26 cellular contexts compared by ENCODE assay signal in the genomic region with DNA sequence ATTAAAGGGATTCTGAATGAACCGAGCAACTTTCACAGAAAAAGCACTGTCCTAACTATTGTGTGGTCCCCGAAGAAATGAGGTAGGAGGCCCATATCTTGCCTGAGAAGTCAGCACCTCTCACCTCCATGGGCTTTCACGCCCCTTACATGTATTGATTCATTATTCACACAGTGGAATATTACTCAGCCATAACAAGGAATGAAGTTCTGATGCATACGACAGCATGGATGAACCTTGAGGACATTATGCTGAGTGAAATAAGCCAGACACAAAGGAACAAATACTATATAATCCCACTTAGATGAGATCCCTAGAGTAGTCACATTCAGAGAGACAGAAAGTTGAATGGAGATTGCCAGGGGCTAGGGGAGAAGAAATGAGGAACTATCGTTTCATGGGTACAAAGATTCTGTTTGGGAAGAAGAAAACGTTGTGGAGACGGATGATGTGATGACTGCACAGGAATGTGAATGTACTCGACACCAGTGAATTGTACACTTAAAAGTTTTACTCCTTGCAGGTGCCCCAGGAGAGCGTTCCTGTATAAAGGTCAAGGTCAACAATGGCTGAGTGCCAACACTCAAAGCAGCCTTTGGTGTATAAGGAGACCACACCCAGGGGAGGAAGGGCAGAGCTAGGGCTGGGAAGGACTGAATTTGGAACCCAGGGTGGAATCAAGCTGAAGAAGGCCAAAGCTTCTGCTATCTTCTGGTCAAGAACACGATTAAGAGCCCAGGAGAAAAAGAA. TPM values are rescaled to one million over a fixed set of nuclear protein-coding genes. Genes with fewer than 3 reads are reported as not detected.
DNase-seq lines count a peak whose midpoint lies in the region; TF ChIP-seq lines count a peak whose summit lies in the region.
"Had no signal": no experiment of that assay in that cellular context is flagged by ENCODE, and none has a peak within 500 bp of the region (broad histone marks: within the 10 kb centered on the region; RNA-seq: fewer than 3 reads in every experiment).

No MANE protein-coding gene starts in this region.

- no peak overlapping the region for H3K9ac ChIP-seq in BLaER1 treated with 17β-estradiol and CSF1 and Interleukin-3, amounts not matched to agents 10 nM and 100 nM
- H3K9ac ChIP-seq: SK-N-SH had no signal

- no peaks in the 10 kb centered on the region for H3K9me3 ChIP-seq in BLaER1 treated with 17β-estradiol and CSF1 and Interleukin-3, amounts not matched to agents 10 nM and 100 nM (replicated peaks in 1 of 11)
- H3K9me3 ChIP-seq: heart left ventricle, SK-N-SH, thyroid gland had no signal

- peaks cover 0 to 17% (median 14%) of the 10 kb centered on the region in 10 experiments; a peak in 16 of 20 replicates for H3K4me1 ChIP-seq in BLaER1 treated with 17β-estradiol and CSF1 and Interleukin-3, amounts not matched to agents 10 nM and 100 nM
- H3K4me1 ChIP-seq: heart left ventricle had no signal

- H3K27me3 Mint-ChIP-seq in osteocyte (ENCODE audit: unreplicated experiment), result no peaks in the 10 kb centered on the region

- H3K4me1 Mint-ChIP-seq in osteocyte (ENCODE audit: unreplicated experiment), result peaks cover 64% of the 10 kb centered on the region
- H3K4me1 Mint-ChIP-seq: stimulated activated naive CD8-positive, alpha-beta T cell treated with anti-CD3 and anti-CD28 coated beads, Interleukin-15, amount 100 ng/mL, for 72 hours had no signal

- peak overlapping the region in 9 of 11 experiments; percentile 5 to 65 (median 41); a peak in 15 of 22 replicates for H3K4me2 ChIP-seq in BLaER1 treated with 17β-estradiol and CSF1 and Interleukin-3, amounts not matched to agents 10 nM and 100 nM
- H3K4me2 ChIP-seq: SK-N-SH, smooth muscle cell had no signal

- H3K36me3 ChIP-seq in BLaER1 treated with 17β-estradiol and CSF1 and Interleukin-3, amounts not matched to agents 10 nM and 100 nM, result no peaks in the 10 kb centered on the region
- H3K36me3 ChIP-seq: heart left ventricle, thyroid gland had no signal

- no peaks in the 10 kb centered on the region for H3K9me3 Mint-ChIP-seq in osteocyte (ENCODE audit: unreplicated experiment)
- H3K9me3 Mint-ChIP-seq: stimulated activated naive CD8-positive, alpha-beta T cell treated with anti-CD3 and anti-CD28 coated beads, Interleukin-15, amount 100 ng/mL, for 72 hours had no signal

- peaks cover 0 to 4% (median 0%) of the 10 kb centered on the region in 11 experiments; a peak in 3 of 22 replicates for H4K20me1 ChIP-seq in BLaER1 treated with 17β-estradiol and CSF1 and Interleukin-3, amounts not matched to agents 10 nM and 100 nM

- peak overlapping the region; percentile 82 for H3K27ac Mint-ChIP-seq in osteocyte (ENCODE audit: unreplicated experiment)
- H3K27ac Mint-ChIP-seq: activated CD8-positive, alpha-beta T cell treated with anti-CD3 and anti-CD28 coated beads, Interleukin-2, amount 10 ng/mL, durations not matched to agents 7 days and 5 days; stimulated activated naive CD8-positive, alpha-beta T cell treated with anti-CD3 and anti-CD28 coated beads, Interleukin-15, amount 100 ng/mL, for 72 hours had no signal

- no peak overlapping the region for H3K4me3 Mint-ChIP-seq in osteocyte (ENCODE audit: unreplicated experiment)
- H3K4me3 Mint-ChIP-seq: activated CD8-positive, alpha-beta T cell treated with anti-CD3 and anti-CD28 coated beads, Interleukin-2, amount 10 ng/mL, durations not matched to agents 7 days and 5 days; stimulated activated naive CD8-positive, alpha-beta T cell treated with anti-CD3 and anti-CD28 coated beads, Interleukin-15, amount 100 ng/mL, for 72 hours had no signal

- H3K4me3 ChIP-seq in BLaER1 treated with 17β-estradiol and CSF1 and Interleukin-3, amounts not matched to agents 10 nM and 100 nM, result no peak overlapping the region
- H3K4me3 ChIP-seq: heart left ventricle, smooth muscle cell, thyroid gland had no signal

- TF ChIP-seq CTCF in osteocyte (IDR thresholded peaks at IDR 0.05), result no peak

- H3K36me3 Mint-ChIP-seq in osteocyte (ENCODE audit: unreplicated experiment), result no peaks in the 10 kb centered on the region

- peaks cover 12 to 22% (median 17%) of the 10 kb centered on the region in 11 experiments for H3K27me3 ChIP-seq in BLaER1 treated with 17β-estradiol and CSF1 and Interleukin-3, amounts not matched to agents 10 nM and 100 nM
- no peaks in the 10 kb centered on the region for H3K27me3 ChIP-seq in layer of hippocampus (ENCODE audit: control insufficient read depth, insufficient read depth, low read length)
- H3K27me3 ChIP-seq: thyroid gland had no signal

- DNase-seq in osteocyte (ENCODE audit: extremely low spot score, unreplicated experiment) (no peak), foreskin melanocyte (no peak), globus pallidus (ENCODE audit: low spot score) (no peak), anterior cingulate cortex (lab: John Stamatoyannopoulos, UW) (no peak)
- DNase-seq: activated CD4-positive, alpha-beta T cell treated with anti-CD3 and anti-CD28 coated beads for 1 hour; activated CD8-positive, alpha-beta T cell treated with anti-CD3 and anti-CD28 coated beads, Interleukin-2, amount 10 ng/mL, durations not matched to agents 7 days and 5 days; cerebellar nuclear complex; heart left ventricle; left cardiac atrium; MV-4-11; NCI-H146; NCI-H446 treated with DMSO at 0.1 percent for 48 hours; SK-N-SH; stimulated activated CD4-positive, alpha-beta T cell treated with anti-CD3 and anti-CD28 coated beads, Interleukin-1b, Interleukin-23, amount 100 ng/mL, for 48 hours; stimulated activated CD8-positive, alpha-beta memory T cell treated with anti-CD3 and anti-CD28 coated beads, Interleukin-4, amount 100 ng/mL, for 48 hours; stimulated activated naive CD8-positive, alpha-beta T cell treated with anti-CD3 and anti-CD28 coated beads, Interleukin-15, amount 100 ng/mL, for 72 hours; T-helper 2 cell had no signal

- H3K27ac ChIP-seq in BLaER1 treated with 17β-estradiol and CSF1 and Interleukin-3, amounts not matched to agents 10 nM and 100 nM, result no peak overlapping the region
- peak overlapping the region; percentile 1 for H3K27ac ChIP-seq in angular gyrus (ENCODE audit: low read depth, low read length)
- peak overlapping the region; percentile 49 for H3K27ac ChIP-seq in layer of hippocampus (ENCODE audit: low read depth, low read length)
- H3K27ac ChIP-seq: epithelial cell of prostate, heart left ventricle, thyroid gland had no signal

RNA-seq across cellular contexts. Expression of a gene that starts 22.5 kb away (rescaled TPM):
- 8.8 and 9.4 TPM in 2 replicates for total RNA-seq in osteocyte
- total RNA-seq: activated CD8-positive, alpha-beta T cell treated with anti-CD3 and anti-CD28 coated beads, Interleukin-2, amount 10 ng/mL, durations not matched to agents 7 days and 5 days; heart left ventricle; left cardiac atrium; mesenteric fat pad; omental fat pad; renal cortical epithelial cell; smooth muscle cell; thyroid gland had no signal

RNA-seq across cellular contexts. Expression of a gene that starts 32.5 kb away (rescaled TPM):
- total RNA-seq in osteocyte, result 177 and 196 TPM in 2 replicates
- total RNA-seq: activated CD8-positive, alpha-beta T cell treated with anti-CD3 and anti-CD28 coated beads, Interleukin-2, amount 10 ng/mL, durations not matched to agents 7 days and 5 days; heart left ventricle; left cardiac atrium; mesenteric fat pad; omental fat pad; renal cortical epithelial cell; smooth muscle cell; thyroid gland had no signal

Comparison
In these comparisons a context has a peak if more than half of its experiments do, and no peak if none do; other contexts are left out.
1. H3K27ac ChIP-seq: peak in angular gyrus (single experiment) and layer of hippocampus (single experiment); none in BLaER1 treated with 17β-estradiol and CSF1 and Interleukin-3, amounts not matched to agents 10 nM and 100 nM (0 of 11).